Comparison of ENCODE assay signal across 15 cellular contexts in the genomic region with DNA sequence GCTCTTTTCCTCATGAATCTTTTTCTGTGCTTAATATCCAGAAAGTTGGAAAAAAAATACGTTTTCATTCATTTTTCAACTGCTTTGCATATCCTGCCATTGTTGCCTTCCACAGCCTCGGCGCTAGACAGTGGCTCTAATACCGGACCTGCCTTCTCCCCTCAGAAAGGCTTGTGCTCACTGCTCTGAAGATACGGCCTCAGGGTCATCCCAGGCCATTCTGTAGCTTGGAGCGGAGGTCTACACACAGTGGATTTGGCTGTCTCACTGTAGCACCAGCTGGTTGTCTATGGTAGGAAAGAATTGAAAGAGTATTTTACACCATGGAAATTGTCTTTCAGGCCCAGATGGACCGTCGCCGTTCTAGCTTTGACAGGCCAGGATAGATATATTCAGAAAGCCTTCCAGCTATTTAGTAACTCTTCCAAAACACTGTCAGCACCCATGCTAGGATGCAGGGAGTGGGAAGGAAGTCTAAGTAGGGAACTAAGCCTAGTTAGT.
DNase-seq lines count a peak whose midpoint lies in the region; ATAC-seq and TF ChIP-seq lines count a peak whose summit lies in the region.
"Had no signal": no experiment of that assay in that cellular context is flagged by ENCODE, and none has a peak within 500 bp of the region (broad histone marks: within the 10 kb centered on the region; RNA-seq: fewer than 3 reads in every experiment).

No MANE protein-coding gene starts in this region.

- peak overlapping the region; percentile 52 for H3K4me2 ChIP-seq in MM.1S (ENCODE audit: low read depth, low read length)

- H2AFZ ChIP-seq in MM.1S (ENCODE audit: low read length), result no peak overlapping the region

- H3K9me3 ChIP-seq in MM.1S (replicated peaks; ENCODE audit: insufficient read depth, low read length) (no peaks in the 10 kb centered on the region), gastrocnemius medialis (no peaks in the 10 kb centered on the region), tibial artery (no peaks in the 10 kb centered on the region)
- H3K9me3 ChIP-seq: Caco-2 had no signal

- no peaks in the 10 kb centered on the region for H3K36me3 ChIP-seq in MM.1S (replicated peaks; ENCODE audit: insufficient read depth, low read length)
- no peaks in the 10 kb centered on the region for H3K36me3 ChIP-seq in gastrocnemius medialis
- no peaks in the 10 kb centered on the region for H3K36me3 ChIP-seq in tibial artery

- H3K4me3 ChIP-seq in MM.1S (ENCODE audit: low read length) (0 out of 2 replicates have a peak overlapping the region, but pooled peaks have one; percentile 5), gastrocnemius medialis (no peak overlapping the region), tibial artery (no peak overlapping the region)

- no peaks in the 10 kb centered on the region for H3K27me3 Mint-ChIP-seq in activated naive CD4-positive, alpha-beta T cell treated with anti-CD3 and anti-CD28 coated beads, Interleukin-2, amount 50 U/mL, for 24 hours
- H3K27me3 Mint-ChIP-seq: CD4-positive, CD25-positive, alpha-beta regulatory T cell had no signal

- no peak for TF ChIP-seq POLR2A in gastrocnemius medialis (IDR thresholded peaks at IDR 0.05)

- DNase-seq in activated naive CD4-positive, alpha-beta T cell (lab: John Stamatoyannopoulos, UW), result no peak
- no peak for DNase-seq in MM.1S
- DNase-seq in RPMI8226, result peak; percentile 30
- no peak for DNase-seq in gastrocnemius medialis
- no peak for DNase-seq in tibial artery
- no peak for DNase-seq in medulla oblongata (ENCODE audit: extremely low spot score)
- DNase-seq: 8988T; C1 segment of cervical spinal cord; Caco-2; CD4-positive, CD25-positive, alpha-beta regulatory T cell; DMS79 treated with DMSO at 0.1 percent for 48 hours; GF-D8; H9 had no signal

- H3K4me3 Mint-ChIP-seq in activated naive CD4-positive, alpha-beta T cell treated with anti-CD3 and anti-CD28 coated beads, Interleukin-2, amount 50 U/mL, for 24 hours, result no peak overlapping the region
- H3K4me3 Mint-ChIP-seq: CD4-positive, CD25-positive, alpha-beta regulatory T cell; H9 had no signal

- H3K27ac ChIP-seq in MM.1S (ENCODE audit: low read length) (peak overlapping the region; percentile 66; the same call in 1 of the 2 replicates), gastrocnemius medialis (peak overlapping the region in 3 of 4 donors; percentile 29 to 42 (median 33)), tibial artery (no peak overlapping the region)

- H3K4me1 ChIP-seq in MM.1S (ENCODE audit: low read length), result peaks cover 31% of the 10 kb centered on the region
- peaks cover 18 to 19% of the 10 kb centered on the region in 2 donors for H3K4me1 ChIP-seq in gastrocnemius medialis
- no peaks in the 10 kb centered on the region for H3K4me1 ChIP-seq in tibial artery
- H3K4me1 ChIP-seq: Caco-2 had no signal

- no peaks in the 10 kb centered on the region for H4K20me1 ChIP-seq in MM.1S (ENCODE audit: insufficient read depth, low read length)

- H3K9me2 ChIP-seq in MM.1S (replicated peaks; ENCODE audit: insufficient read depth, low read length), result no peaks in the 10 kb centered on the region

- peaks cover 7% of the 10 kb centered on the region for H3K9me3 Mint-ChIP-seq in activated naive CD4-positive, alpha-beta T cell treated with anti-CD3 and anti-CD28 coated beads, Interleukin-2, amount 50 U/mL, for 24 hours

- in situ Hi-C loops in gastrocnemius medialis (cut with MboI; ENCODE audit: low sequenced_read_pairs in 4 of 4), result no loop called here

- H3K36me3 Mint-ChIP-seq in activated naive CD4-positive, alpha-beta T cell treated with anti-CD3 and anti-CD28 coated beads, Interleukin-2, amount 50 U/mL, for 24 hours, result no peaks in the 10 kb centered on the region
- H3K36me3 Mint-ChIP-seq: CD4-positive, CD25-positive, alpha-beta regulatory T cell had no signal

- TF ChIP-seq CTCF in MM.1S (IDR thresholded peaks at IDR 0.05; ENCODE audit: low read length), result no peak
- TF ChIP-seq CTCF in gastrocnemius medialis (IDR thresholded peaks at IDR 0.05 in 4 of 5, conservative IDR thresholded peaks at IDR 0.05 in 1 of 5), result no peak
- TF ChIP-seq CTCF in tibial artery (IDR thresholded peaks at IDR 0.05), result no peak

- H3K9ac ChIP-seq in MM.1S (ENCODE audit: low read length), result no peak overlapping the region

- peaks cover 34% of the 10 kb centered on the region for H3F3A ChIP-seq in MM.1S (ENCODE audit: insufficient read depth, low read length)

- peak overlapping the region; percentile 47 for H3K27ac Mint-ChIP-seq in activated naive CD4-positive, alpha-beta T cell treated with anti-CD3 and anti-CD28 coated beads, Interleukin-2, amount 50 U/mL, for 24 hours
- H3K27ac Mint-ChIP-seq: CD4-positive, CD25-positive, alpha-beta regulatory T cell; H9 had no signal

- ATAC-seq in gastrocnemius medialis (peak; percentile 39 to 47), HG03460 (IDR thresholded peaks at IDR 0.05; ENCODE audit: unreplicated experiment) (no peak)

- H3K4me1 Mint-ChIP-seq in activated naive CD4-positive, alpha-beta T cell treated with anti-CD3 and anti-CD28 coated beads, Interleukin-2, amount 50 U/mL, for 24 hours, result no peaks in the 10 kb centered on the region
- H3K4me1 Mint-ChIP-seq: CD4-positive, CD25-positive, alpha-beta regulatory T cell had no signal

- no peaks in the 10 kb centered on the region for H3K27me3 ChIP-seq in MM.1S (replicated peaks; ENCODE audit: insufficient read depth, low read length)
- H3K27me3 ChIP-seq in gastrocnemius medialis, result no peaks in the 10 kb centered on the region
- H3K27me3 ChIP-seq in tibial artery, result no peaks in the 10 kb centered on the region

- intact Hi-C loops in gastrocnemius medialis (cut with DNase I; ENCODE audit: low total_unique reads), result no loop called here
- intact Hi-C loops in tibial artery (cut with DNase I; ENCODE audit: low total_unique reads), result no loop called here

- no peaks in the 10 kb centered on the region for H3K79me2 ChIP-seq in MM.1S (ENCODE audit: low read length)

Comparison
In these comparisons a context has a peak if more than half of its experiments do, and no peak if none do; other contexts are left out.
1. H3K27ac ChIP-seq: peak in MM.1S (single experiment) and gastrocnemius medialis (3 of 4); none in tibial artery (0 of 2).